Comparison of ENCODE assay signal across 29 cellular contexts in the genomic region with DNA sequence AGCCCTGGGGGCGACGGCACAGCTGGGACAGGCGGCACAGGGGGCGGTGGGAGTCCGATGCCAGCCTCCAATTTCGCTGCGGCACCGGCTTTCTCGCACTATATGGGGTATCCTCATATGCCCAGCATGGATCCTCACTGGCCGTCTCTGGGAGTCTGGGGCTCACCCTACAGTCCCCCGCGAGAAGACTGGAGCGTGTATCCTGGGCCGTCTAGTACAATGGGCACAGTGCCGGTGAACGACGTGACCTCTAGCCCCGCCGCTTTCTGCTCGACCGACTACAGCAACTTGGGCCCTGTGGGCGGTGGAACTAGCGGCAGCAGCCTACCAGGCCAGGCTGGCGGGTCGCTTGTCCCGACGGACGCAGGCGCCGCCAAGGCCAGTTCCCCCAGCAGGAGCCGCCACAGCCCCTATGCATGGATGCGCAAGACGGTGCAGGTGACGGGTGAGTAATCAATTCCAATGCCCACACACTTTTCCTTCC. TPM values are rescaled to one million over a fixed set of nuclear protein-coding genes. Genes with fewer than 3 reads are reported as not detected.
A peak's percentile ranks its signal among the peaks of the same experiment; 100 is the strongest.
DNase-seq lines count a peak whose midpoint lies in the region; ATAC-seq and TF ChIP-seq lines count a peak whose summit lies in the region.
"Had no signal": no experiment of that assay in that cellular context is flagged by ENCODE, and none has a peak within 500 bp of the region (broad histone marks: within the 10 kb centered on the region; RNA-seq: fewer than 3 reads in every experiment).

No MANE protein-coding gene starts in this region.

- peaks cover 86% of the 10 kb centered on the region for H3K27me3 Mint-ChIP-seq in WTC11 (ENCODE audit: low read depth)

- no peak for TF ChIP-seq CTCF in WTC11 (IDR thresholded peaks at IDR 0.05)
- TF ChIP-seq CTCF in lower lobe of right lung (IDR thresholded peaks at IDR 0.05): no peak

- CTCF ChIA-PET in WTC11 (lab: Charles Lee): interaction anchor here (1.2 to 1.4 kb wide), 2 partner anchors 46 to 158 kb away, joined by 4 read pairs; no protein-coding TSS in a partner anchor

- no peak overlapping the region for H3K4me3 ChIP-seq in lower lobe of right lung
- H3K4me3 ChIP-seq: BLaER1, heart right ventricle, tibial artery had no signal

- ATAC-seq in left cardiac atrium (no peak), WTC11 (peak; percentile 81), lower lobe of right lung (no peak)
- ATAC-seq: heart right ventricle; naive thymus-derived CD4-positive, alpha-beta T cell had no signal

- intact Hi-C loops in left cardiac atrium (cut with DNase I) (no loop called here), cardiac septum (cut with DNase I) (no loop called here), lower lobe of right lung (cut with DNase I) (no loop called here)

- POLR2A ChIA-PET in WTC11 (lab: Charles Lee): no interaction called here

- no peaks in the 10 kb centered on the region for H3K9me3 Mint-ChIP-seq in WTC11

- no peaks in the 10 kb centered on the region for H3K9me3 ChIP-seq in lower lobe of right lung
- H3K9me3 ChIP-seq: heart right ventricle had no signal

- H3K27me3 ChIP-seq in lower lobe of right lung (ENCODE audit: low read depth): peaks cover 8% of the 10 kb centered on the region

- H3K27ac Mint-ChIP-seq in WTC11: no peak overlapping the region
- H3K27ac Mint-ChIP-seq: brain; naive thymus-derived CD4-positive, alpha-beta T cell had no signal

- no peaks in the 10 kb centered on the region for H3K36me3 Mint-ChIP-seq in WTC11
- H3K36me3 Mint-ChIP-seq: brain had no signal

- H3K36me3 ChIP-seq in lower lobe of right lung: no peaks in the 10 kb centered on the region
- H3K36me3 ChIP-seq: BLaER1, heart right ventricle, tibial artery had no signal

- no peaks in the 10 kb centered on the region for H3K4me1 ChIP-seq in lower lobe of right lung
- H3K4me1 ChIP-seq: BLaER1, heart right ventricle had no signal

- H3K4me1 Mint-ChIP-seq in WTC11: peaks cover 32% of the 10 kb centered on the region
- H3K4me1 Mint-ChIP-seq: brain had no signal

- DNase-seq in left cardiac atrium (peak; percentile 19), cardiac septum (ENCODE audit: low spot score) (no peak), WTC11 (ENCODE audit: low spot score) (peak; percentile 59), iPS-NIHi7 (ENCODE audit: extremely low spot score) (peak; percentile 69), NCI-H2196 (lab: John Stamatoyannopoulos, UW; ENCODE audit: unreplicated experiment) (no peak), NAMALWA (ENCODE audit: low spot score) (no peak), lower lobe of right lung (no peak)
- DNase-seq: activated CD4-positive, alpha-beta T cell treated with anti-CD3 and anti-CD28 coated beads for 1 hour; effector CD8-positive, alpha-beta T cell; foreskin fibroblast; GDM1; heart right ventricle; midbrain; naive thymus-derived CD4-positive, alpha-beta T cell; NCI-H1436; NCI-H2081 treated with DMSO at 0.1 percent for 48 hours; NCI-H446 treated with DMSO at 0.1 percent for 48 hours; occipital lobe; stimulated activated CD8-positive, alpha-beta memory T cell treated with anti-CD3 and anti-CD28 coated beads, Interleukin-4, amount 100 ng/mL, for 48 hours; T-helper 1 cell; tibial artery had no signal

- H3K27ac ChIP-seq in lower lobe of right lung: no peak overlapping the region
- H3K27ac ChIP-seq: BLaER1, heart right ventricle, KMS-11, RWPE1, tibial artery had no signal

- H3K4me3 Mint-ChIP-seq in WTC11: peak overlapping the region; percentile 70

TF ChIP-seq in WTC11, 78 proteins besides CTCF, POLR2A, EP300 and RAD21 (continues in another document):
- TF ChIP-seq TCF7 (CRISPR knock-in tag; IDR thresholded peaks at IDR 0.05; ENCODE audit: low read depth) (no peak), ZNF396 (CRISPR knock-in tag; IDR thresholded peaks at IDR 0.05; ENCODE audit: borderline replicate concordance) (no peak), PRRX2 (CRISPR knock-in tag; IDR thresholded peaks at IDR 0.05) (no peak), SMAD3 (CRISPR knock-in tag; IDR thresholded peaks at IDR 0.05; ENCODE audit: borderline replicate concordance) (no peak), JUN (CRISPR knock-in tag; IDR thresholded peaks at IDR 0.05) (no peak)
- TF ChIP-seq, protein P1, sequence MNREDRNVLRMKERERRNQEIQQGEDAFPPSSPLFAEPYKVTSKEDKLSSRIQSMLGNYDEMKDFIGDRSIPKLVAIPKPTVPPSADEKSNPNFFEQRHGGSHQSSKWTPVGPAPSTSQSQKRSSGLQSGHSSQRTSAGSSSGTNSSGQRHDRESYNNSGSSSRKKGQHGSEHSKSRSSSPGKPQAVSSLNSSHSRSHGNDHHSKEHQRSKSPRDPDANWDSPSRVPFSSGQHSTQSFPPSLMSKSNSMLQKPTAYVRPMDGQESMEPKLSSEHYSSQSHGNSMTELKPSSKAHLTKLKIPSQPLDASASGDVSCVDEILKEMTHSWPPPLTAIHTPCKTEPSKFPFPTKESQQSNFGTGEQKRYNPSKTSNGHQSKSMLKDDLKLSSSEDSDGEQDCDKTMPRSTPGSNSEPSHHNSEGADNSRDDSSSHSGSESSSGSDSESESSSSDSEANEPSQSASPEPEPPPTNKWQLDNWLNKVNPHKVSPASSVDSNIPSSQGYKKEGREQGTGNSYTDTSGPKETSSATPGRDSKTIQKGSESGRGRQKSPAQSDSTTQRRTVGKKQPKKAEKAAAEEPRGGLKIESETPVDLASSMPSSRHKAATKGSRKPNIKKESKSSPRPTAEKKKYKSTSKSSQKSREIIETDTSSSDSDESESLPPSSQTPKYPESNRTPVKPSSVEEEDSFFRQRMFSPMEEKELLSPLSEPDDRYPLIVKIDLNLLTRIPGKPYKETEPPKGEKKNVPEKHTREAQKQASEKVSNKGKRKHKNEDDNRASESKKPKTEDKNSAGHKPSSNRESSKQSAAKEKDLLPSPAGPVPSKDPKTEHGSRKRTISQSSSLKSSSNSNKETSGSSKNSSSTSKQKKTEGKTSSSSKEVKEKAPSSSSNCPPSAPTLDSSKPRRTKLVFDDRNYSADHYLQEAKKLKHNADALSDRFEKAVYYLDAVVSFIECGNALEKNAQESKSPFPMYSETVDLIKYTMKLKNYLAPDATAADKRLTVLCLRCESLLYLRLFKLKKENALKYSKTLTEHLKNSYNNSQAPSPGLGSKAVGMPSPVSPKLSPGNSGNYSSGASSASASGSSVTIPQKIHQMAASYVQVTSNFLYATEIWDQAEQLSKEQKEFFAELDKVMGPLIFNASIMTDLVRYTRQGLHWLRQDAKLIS (CRISPR knock-in tag; IDR thresholded peaks at IDR 0.05; ENCODE audit: borderline replicate concordance): no peak
- TF ChIP-seq, protein P2, sequence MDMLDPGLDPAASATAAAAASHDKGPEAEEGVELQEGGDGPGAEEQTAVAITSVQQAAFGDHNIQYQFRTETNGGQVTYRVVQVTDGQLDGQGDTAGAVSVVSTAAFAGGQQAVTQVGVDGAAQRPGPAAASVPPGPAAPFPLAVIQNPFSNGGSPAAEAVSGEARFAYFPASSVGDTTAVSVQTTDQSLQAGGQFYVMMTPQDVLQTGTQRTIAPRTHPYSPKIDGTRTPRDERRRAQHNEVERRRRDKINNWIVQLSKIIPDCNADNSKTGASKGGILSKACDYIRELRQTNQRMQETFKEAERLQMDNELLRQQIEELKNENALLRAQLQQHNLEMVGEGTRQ (CRISPR knock-in tag; IDR thresholded peaks at IDR 0.05): no peak
- TF ChIP-seq, protein P3, sequence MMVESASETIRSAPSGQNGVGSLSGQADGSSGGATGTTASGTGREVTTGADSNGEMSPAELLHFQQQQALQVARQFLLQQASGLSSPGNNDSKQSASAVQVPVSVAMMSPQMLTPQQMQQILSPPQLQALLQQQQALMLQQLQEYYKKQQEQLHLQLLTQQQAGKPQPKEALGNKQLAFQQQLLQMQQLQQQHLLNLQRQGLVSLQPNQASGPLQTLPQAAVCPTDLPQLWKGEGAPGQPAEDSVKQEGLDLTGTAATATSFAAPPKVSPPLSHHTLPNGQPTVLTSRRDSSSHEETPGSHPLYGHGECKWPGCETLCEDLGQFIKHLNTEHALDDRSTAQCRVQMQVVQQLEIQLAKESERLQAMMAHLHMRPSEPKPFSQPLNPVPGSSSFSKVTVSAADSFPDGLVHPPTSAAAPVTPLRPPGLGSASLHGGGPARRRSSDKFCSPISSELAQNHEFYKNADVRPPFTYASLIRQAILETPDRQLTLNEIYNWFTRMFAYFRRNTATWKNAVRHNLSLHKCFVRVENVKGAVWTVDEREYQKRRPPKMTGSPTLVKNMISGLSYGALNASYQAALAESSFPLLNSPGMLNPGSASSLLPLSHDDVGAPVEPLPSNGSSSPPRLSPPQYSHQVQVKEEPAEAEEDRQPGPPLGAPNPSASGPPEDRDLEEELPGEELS (CRISPR knock-in tag; IDR thresholded peaks at IDR 0.05): no peak
- TF ChIP-seq, protein P4, sequence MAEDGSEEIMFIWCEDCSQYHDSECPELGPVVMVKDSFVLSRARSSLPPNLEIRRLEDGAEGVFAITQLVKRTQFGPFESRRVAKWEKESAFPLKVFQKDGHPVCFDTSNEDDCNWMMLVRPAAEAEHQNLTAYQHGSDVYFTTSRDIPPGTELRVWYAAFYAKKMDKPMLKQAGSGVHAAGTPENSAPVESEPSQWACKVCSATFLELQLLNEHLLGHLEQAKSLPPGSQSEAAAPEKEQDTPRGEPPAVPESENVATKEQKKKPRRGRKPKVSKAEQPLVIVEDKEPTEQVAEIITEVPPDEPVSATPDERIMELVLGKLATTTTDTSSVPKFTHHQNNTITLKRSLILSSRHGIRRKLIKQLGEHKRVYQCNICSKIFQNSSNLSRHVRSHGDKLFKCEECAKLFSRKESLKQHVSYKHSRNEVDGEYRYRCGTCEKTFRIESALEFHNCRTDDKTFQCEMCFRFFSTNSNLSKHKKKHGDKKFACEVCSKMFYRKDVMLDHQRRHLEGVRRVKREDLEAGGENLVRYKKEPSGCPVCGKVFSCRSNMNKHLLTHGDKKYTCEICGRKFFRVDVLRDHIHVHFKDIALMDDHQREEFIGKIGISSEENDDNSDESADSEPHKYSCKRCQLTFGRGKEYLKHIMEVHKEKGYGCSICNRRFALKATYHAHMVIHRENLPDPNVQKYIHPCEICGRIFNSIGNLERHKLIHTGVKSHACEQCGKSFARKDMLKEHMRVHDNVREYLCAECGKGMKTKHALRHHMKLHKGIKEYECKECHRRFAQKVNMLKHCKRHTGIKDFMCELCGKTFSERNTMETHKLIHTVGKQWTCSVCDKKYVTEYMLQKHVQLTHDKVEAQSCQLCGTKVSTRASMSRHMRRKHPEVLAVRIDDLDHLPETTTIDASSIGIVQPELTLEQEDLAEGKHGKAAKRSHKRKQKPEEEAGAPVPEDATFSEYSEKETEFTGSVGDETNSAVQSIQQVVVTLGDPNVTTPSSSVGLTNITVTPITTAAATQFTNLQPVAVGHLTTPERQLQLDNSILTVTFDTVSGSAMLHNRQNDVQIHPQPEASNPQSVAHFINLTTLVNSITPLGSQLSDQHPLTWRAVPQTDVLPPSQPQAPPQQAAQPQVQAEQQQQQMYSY (CRISPR knock-in tag; IDR thresholded peaks at IDR 0.05): no peak
- TF ChIP-seq, protein P5, sequence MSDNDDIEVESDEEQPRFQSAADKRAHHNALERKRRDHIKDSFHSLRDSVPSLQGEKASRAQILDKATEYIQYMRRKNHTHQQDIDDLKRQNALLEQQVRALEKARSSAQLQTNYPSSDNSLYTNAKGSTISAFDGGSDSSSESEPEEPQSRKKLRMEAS (CRISPR knock-in tag; IDR thresholded peaks at IDR 0.05): no peak

RNA-seq across cellular contexts. Expression of a gene that starts 0.5 kb away (rescaled TPM):
- total RNA-seq in left cardiac atrium (not detected), cardiac septum (not detected), WTC11 (2021) (2.4 to 5.2 TPM (median 4.6 TPM) in 3 replicates), lower lobe of right lung (not detected)
- total RNA-seq: heart right ventricle; liver; naive thymus-derived CD4-positive, alpha-beta T cell; occipital lobe; OCI-LY7; renal cortical epithelial cell; skeletal muscle tissue had no signal

Comparison
In these comparisons a context has a peak if more than half of its experiments do, and no peak if none do; other contexts are left out.
1. DNase-seq: peak in left cardiac atrium (single experiment), WTC11 (single experiment) and iPS-NIHi7 (single experiment); none in cardiac septum (single experiment), NCI-H2196 (single experiment), NAMALWA (single experiment) and lower lobe of right lung (single experiment).